In genomic region chr11:66881927-66882452, GRCh38 we compare ENCODE assay signal across 14 cellular contexts. TPM values are rescaled to one million over a fixed set of nuclear protein-coding genes. Genes with fewer than 3 reads are reported as not detected.
A peak's percentile ranks its signal among the peaks of the same experiment; 100 is the strongest.
DNase-seq lines count a peak whose midpoint lies in the region; ATAC-seq, FAIRE-seq and TF ChIP-seq lines count a peak whose summit lies in the region.
"Had no signal": no experiment of that assay in that cellular context is flagged by ENCODE, and none has a peak within 500 bp of the region (broad histone marks: within the 10 kb centered on the region; RNA-seq: fewer than 3 reads in every experiment).

No MANE protein-coding gene starts in this region.

- peaks cover 23% of the 10 kb centered on the region for H3K4me1 Mint-ChIP-seq in neural crest cell
- peaks cover 14% of the 10 kb centered on the region for H3K4me1 Mint-ChIP-seq in CD14-positive monocyte

- intact Hi-C loops in K562 (cut with micrococcal nuclease) (loop anchor here (2.0 kb wide), 1 partner anchor 47 kb away; no protein-coding TSS in a partner anchor), CD14-positive monocyte (cut with micrococcal nuclease) (loop anchor here in 1 of 2 donors (5.0 kb wide), 1 partner anchor 185 kb away; no protein-coding TSS in a partner anchor)

- DNase-seq in HEK293T (ENCODE audit: extremely low spot score) (no peak), K562 (ENCODE audit: extremely low read depth in 1 of 4, low spot score in 3 of 4) (no peak), neural crest cell (ENCODE audit: low read depth, low spot score) (no peak), CD14-positive monocyte (ENCODE audit: low spot score) (no peak), SW480 (ENCODE audit: low spot score) (no peak)
- DNase-seq: activated CD4-positive, alpha-beta T cell treated with anti-CD3 and anti-CD28 coated beads for 48 hours; activated T-cell treated with anti-CD3 and anti-CD28 coated beads, Interleukin-2, amount 50 U/mL, for 48 hours; foreskin keratinocyte; GF-D8; NCI-H524 treated with DMSO at 0.1 percent for 48 hours; stimulated activated CD4-positive, alpha-beta T cell treated with anti-CD3 and anti-CD28 coated beads, Interleukin-2, amount 100 ng/mL, for 24 hours had no signal

- TF ChIP-seq POLR2A in K562 (conservative IDR thresholded peaks at IDR 0.05) = no peak

- no peak for TF ChIP-seq RAD21 in K562 (CRISPR knock-in tag; conservative IDR thresholded peaks at IDR 0.05 in 1 of 2, IDR thresholded peaks at IDR 0.05 in 1 of 2)

- no peak for TF ChIP-seq EP300 in K562 (IDR thresholded peaks at IDR 0.05; ENCODE audit: low read length)

- 53% methylated on average over 8 of the region's 9 CpGs for WGBS in K562 (ENCODE audit: insufficient coverage, low coverage, missing lambda C conversion rate)

- no TSS peak for BruUV-seq in K562 (replicated peaks; lab: Mats Ljungman, UMichigan)

- H3K4me2 ChIP-seq in K562 (ENCODE audit: insufficient read depth, low read length) = no peak overlapping the region

- CTCF ChIA-PET in HEK293T (lab: Yijun Ruan, JAX) (interaction anchor here (0.8 kb wide), 1 partner anchor 9 kb away, joined by 3 read pairs; no protein-coding TSS in a partner anchor), K562 (lab: Yijun Ruan, JAX; ENCODE audit: low intra/inter-chr PET ratio) (interaction anchor here (0.6 to 2.6 kb wide), 2 partner anchors 141 to 188 kb away, joined by 3 to 18 read pairs; partner anchors contain the start of gene SYT12)

- H3K4me3 Mint-ChIP-seq in neural crest cell (no peak overlapping the region), CD14-positive monocyte (no peak overlapping the region)

- H3K27ac Mint-ChIP-seq in neural crest cell (ENCODE audit: unreplicated experiment) (peak overlapping the region; percentile 84), CD14-positive monocyte (peak overlapping the region in 1 of 7 donors; percentile 52)

- H3K79me2 ChIP-seq in K562 (ENCODE audit: control insufficient read depth, insufficient read depth, low read length) = no peaks in the 10 kb centered on the region

- no peaks in the 10 kb centered on the region for H3K9me1 ChIP-seq in K562 (ENCODE audit: control insufficient read depth, insufficient read depth, low read length)

- peaks cover 23 to 66% of the 10 kb centered on the region in 2 experiments; a peak in 4 of 5 replicates for H3K4me1 ChIP-seq in K562 (replicated peaks in 1 of 2; ENCODE audit: control insufficient read depth in 2 of 2, insufficient read depth in 2 of 2, low read length in 2 of 2)

- peak overlapping the region in 1 of 2 experiments; percentile 78; a peak in 2 of 4 replicates for H3K9ac ChIP-seq in K562 (ENCODE audit: insufficient read depth in 1 of 2, low read depth in 2 of 2, low read length in 2 of 2)

- H3K4me3 ChIP-seq in K562 = no peak overlapping the region

- ATAC-seq in K562 = no peak
- ATAC-seq in HG02970 (IDR thresholded peaks at IDR 0.05; ENCODE audit: low FRiP score, unreplicated experiment) = no peak
- no peak for ATAC-seq in HG02885 (IDR thresholded peaks at IDR 0.05; ENCODE audit: poor library complexity, unreplicated experiment)
- ATAC-seq: foreskin keratinocyte had no signal

- no peaks in the 10 kb centered on the region for H3K36me3 ChIP-seq in K562 (ENCODE audit: control insufficient read depth, insufficient read depth, low read length)

- in situ Hi-C loops in K562 (cut with MboI) = no loop called here

- H3K27me3 Mint-ChIP-seq in neural crest cell (ENCODE audit: low read depth) (no peaks in the 10 kb centered on the region), CD14-positive monocyte (ENCODE audit: low read depth in 3 of 3) (peaks cover 6% of the 10 kb centered on the region in 3 donors)

- POLR2A ChIA-PET in HEK293T (lab: Yijun Ruan, JAX) (interaction anchor here (2.5 to 5.1 kb wide), 2 partner anchors 26 to 39 kb away, joined by 8 to 29 read pairs; partner anchors contain the start of gene RCE1), K562 (lab: Yijun Ruan, JAX) (interaction anchor here (0.6 to 0.9 kb wide), 3 partner anchors 11 to 371 kb away, joined by 3 read pairs; partner anchors contain the start of gene BBS1)

- no peaks in the 10 kb centered on the region for H3K9me3 Mint-ChIP-seq in neural crest cell
- peaks cover 0 to 2% (median 0%) of the 10 kb centered on the region in 7 donors for H3K9me3 Mint-ChIP-seq in CD14-positive monocyte

- H3K36me3 Mint-ChIP-seq in neural crest cell (ENCODE audit: low read depth) (no peaks in the 10 kb centered on the region), CD14-positive monocyte (no peaks in the 10 kb centered on the region)

- H3K27me3 ChIP-seq in K562 (ENCODE audit: control insufficient read depth in 2 of 2, insufficient read depth in 2 of 2, low read length in 2 of 2) = no peaks in the 10 kb centered on the region
- H3K27me3 ChIP-seq: foreskin keratinocyte had no signal

- TF ChIP-seq CTCF in C4-2B (conservative IDR thresholded peaks at IDR 0.05) (no peak), K562 (IDR thresholded peaks at IDR 0.05 in 2 of 3, conservative IDR thresholded peaks at IDR 0.05 in 1 of 3; ENCODE audit: insufficient read depth in 2 of 3, low read depth in 1 of 3, low read length in 3 of 3) (no peak), neural crest cell (conservative IDR thresholded peaks at IDR 0.05) (no peak), CD14-positive monocyte (IDR thresholded peaks at IDR 0.05) (no peak)

- 0 out of 2 replicates have a peak overlapping the region, but pooled peaks have one; percentile 2 for H2AFZ ChIP-seq in K562 (ENCODE audit: low read depth, low read length)

- H3K9me3 ChIP-seq in K562 (replicated peaks; ENCODE audit: control insufficient read depth, insufficient read depth, low read depth, low read length) = no peaks in the 10 kb centered on the region

- H3K27ac ChIP-seq in C4-2B (peak overlapping the region; percentile 60; the same call in 1 of the 2 replicates), K562 (ENCODE audit: extremely low read depth, low read depth, low read length) (no peak overlapping the region)
- H3K27ac ChIP-seq: foreskin keratinocyte had no signal

- H4K20me1 ChIP-seq in K562 (replicated peaks; ENCODE audit: control insufficient read depth, insufficient read depth, low read length) = no peaks in the 10 kb centered on the region

- FAIRE-seq in K562 (lab: Jason Lieb, UNC) = no peak

TF ChIP-seq in K562, 482 proteins besides CTCF, POLR2A, EP300 and RAD21 (continues in another document):
- peak; percentile 91 for TF ChIP-seq MEIS2 (IDR thresholded peaks at IDR 0.05; ENCODE audit: partially characterized antibody)
- no peak for TF ChIP-seq IRF1 (CRISPR knock-in tag; IDR thresholded peaks at IDR 0.05; ENCODE audit: borderline replicate concordance)

RNA-seq across cellular contexts. Expression of gene LRFN4, which starts 25.1 kb away (rescaled TPM):
- total RNA-seq in K562 (2011; cell fraction: chromatin; rRNA removed; ENCODE audit: low replicate concordance) = 6.4 and 27.6 TPM in 2 replicates
- total RNA-seq in K562 (2011; cell fraction: nucleolus; rRNA removed) = 47.9 and 52.9 TPM in 2 replicates
- total RNA-seq in K562 (2011; cell fraction: nucleoplasm; rRNA removed) = 13.7 and 16.8 TPM in 2 replicates
- total RNA-seq in K562 (2014; rRNA removed) (41.3 and 53.0 TPM in 2 replicates), K562 (2014; rRNA removed; fragmentation: Illumina TruSeq; extraction: Trizol) (1.1 and 1.5 TPM in 2 replicates), K562 (2015; rRNA removed; fragmentation: Illumina TruSeq; extraction: Trizol) (19.4 and 23.0 TPM in 2 replicates), K562 (2021) (59.5 and 60.1 TPM in 2 replicates), neural crest cell (36.2 and 37.2 TPM in 2 replicates)
- polyA plus RNA-seq in K562 (2011; rRNA removed) (6.7 and 11.3 TPM in 2 replicates), K562 (2014; fragmentation: Illumina TruSeq; extraction: Trizol) (1.1 and 9.0 TPM in 2 replicates), K562 (2014; fragmentation: Nextera tagmentation; extraction: Ambion mirVana) (under 1 TPM; 0.10 to 0.14 TPM), K562 (2014; rRNA removed) (31.5 and 32.3 TPM in 2 replicates), CD14-positive monocyte (1 to 10 TPM; 1.0 to 1.7 TPM)
- polyA plus RNA-seq in K562 (2011; cell fraction: cytosol; rRNA removed) = 17.4 and 75.5 TPM in 2 replicates
- 36.1 and 82.9 TPM in 2 replicates for polyA plus RNA-seq in K562 (2011; cell fraction: nucleus; rRNA removed)
- polyA plus RNA-seq in K562 (2012) = 18.4 and 21.2 TPM in 2 replicates
- polyA minus RNA-seq in K562 (2011; rRNA and poly(A)+ RNA removed) = 1.4 and 3.4 TPM in 2 replicates
- polyA minus RNA-seq in K562 (2011; cell fraction: cytosol; rRNA and poly(A)+ RNA removed) = 23.3 and 29.6 TPM in 2 replicates
- 12.9 and 13.5 TPM in 2 replicates for polyA minus RNA-seq in K562 (2011; cell fraction: nucleus; rRNA and poly(A)+ RNA removed)

RNA-seq across cellular contexts. Expression of gene RCE1, which starts 38.7 kb away (rescaled TPM):
- 20.0 and 55.8 TPM in 2 replicates for total RNA-seq in K562 (2011; cell fraction: chromatin; rRNA removed; ENCODE audit: low replicate concordance)
- 76.0 and 85.1 TPM in 2 replicates for total RNA-seq in K562 (2011; cell fraction: nucleolus; rRNA removed)
- 47.9 and 52.4 TPM in 2 replicates for total RNA-seq in K562 (2011; cell fraction: nucleoplasm; rRNA removed)
- total RNA-seq in K562 (2014; rRNA removed) (41.3 and 41.5 TPM in 2 replicates), K562 (2014; rRNA removed; fragmentation: Illumina TruSeq; extraction: Trizol) (8.8 and 10.6 TPM in 2 replicates), K562 (2015; rRNA removed; fragmentation: Illumina TruSeq; extraction: Trizol) (17.8 and 18.7 TPM in 2 replicates), K562 (2021) (26.3 and 27.7 TPM in 2 replicates), neural crest cell (34.3 and 35.8 TPM in 2 replicates)
- polyA plus RNA-seq in K562 (2011; rRNA removed) (13.9 and 25.0 TPM in 2 replicates), K562 (2014; fragmentation: Illumina TruSeq; extraction: Trizol) (15.1 and 20.9 TPM in 2 replicates), K562 (2014; fragmentation: Nextera tagmentation; extraction: Ambion mirVana) (1 to 10 TPM in 1 of 2 experiments, under 1 TPM in 1; 0.75 to 3.0 TPM), K562 (2014; rRNA removed) (31.1 and 31.9 TPM in 2 replicates), CD14-positive monocyte (10 to 100 TPM; 20.3 to 22.8 TPM)
- 36.6 and 88.7 TPM in 2 replicates for polyA plus RNA-seq in K562 (2011; cell fraction: cytosol; rRNA removed)
- 50.0 and 76.3 TPM in 2 replicates for polyA plus RNA-seq in K562 (2011; cell fraction: nucleus; rRNA removed)
- polyA plus RNA-seq in K562 (2012) = 24.5 and 28.6 TPM in 2 replicates
- 6.2 and 7.5 TPM in 2 replicates for polyA minus RNA-seq in K562 (2011; rRNA and poly(A)+ RNA removed)
- polyA minus RNA-seq in K562 (2011; cell fraction: cytosol; rRNA and poly(A)+ RNA removed) = 16.9 and 20.8 TPM in 2 replicates
- 22.8 and 26.4 TPM in 2 replicates for polyA minus RNA-seq in K562 (2011; cell fraction: nucleus; rRNA and poly(A)+ RNA removed)
